Comparison of ENCODE assay signal across 9 cellular contexts in the genomic region with DNA sequence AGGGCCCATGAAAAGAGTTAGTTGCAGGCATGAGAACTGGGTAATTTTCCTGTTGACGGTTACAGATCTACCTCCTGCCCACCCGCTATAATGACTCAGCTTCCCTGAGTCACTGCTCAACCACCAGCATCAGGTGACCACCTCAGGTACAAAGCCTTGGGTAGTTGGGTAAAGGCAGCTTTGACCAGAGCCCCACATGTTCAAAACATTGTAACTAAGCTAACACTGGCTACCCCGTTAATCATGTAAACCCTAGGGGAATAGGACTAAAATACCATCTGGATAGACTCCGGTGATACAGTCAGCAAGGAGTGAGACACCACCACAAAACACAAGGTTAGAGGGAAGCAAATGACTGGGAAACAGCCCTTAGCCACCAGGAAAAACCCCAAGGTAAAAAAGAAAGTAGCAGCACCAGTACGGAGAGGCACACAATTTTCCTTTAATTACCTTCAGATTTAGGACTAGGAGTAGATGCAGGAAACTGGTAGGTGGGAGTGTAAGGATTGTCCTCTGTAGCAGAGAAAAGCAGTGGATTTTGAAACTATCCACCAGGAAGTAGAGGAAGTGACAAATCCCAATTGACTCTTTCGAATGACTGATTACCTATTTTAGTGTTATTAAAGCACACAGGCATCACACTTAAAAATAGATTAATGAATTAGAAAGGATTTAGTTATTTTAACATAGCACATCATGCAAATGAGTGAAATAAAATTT.
DNase-seq lines count a peak whose midpoint lies in the region; ATAC-seq, FAIRE-seq and TF ChIP-seq lines count a peak whose summit lies in the region.
"Had no signal": no experiment of that assay in that cellular context is flagged by ENCODE, and none has a peak within 500 bp of the region (broad histone marks: within the 10 kb centered on the region; RNA-seq: fewer than 3 reads in every experiment).

No MANE protein-coding gene starts in this region.

- H3K9ac ChIP-seq in GM12878 (ENCODE audit: control insufficient read depth, insufficient read depth, low read length) = peak overlapping the region; percentile 11; the same call in 1 of the 2 replicates

- H3K27me3 ChIP-seq in GM12878 (replicated peaks in 1 of 2; ENCODE audit: control insufficient read depth in 2 of 2, insufficient read depth in 2 of 2, low read length in 1 of 2) (no peaks in the 10 kb centered on the region), tibial nerve (no peaks in the 10 kb centered on the region)

- 3% methylated on average over 6 of the region's 6 CpGs for WGBS in GM12878 (ENCODE audit: insufficient coverage, insufficient replicate concordance, low lambda C conversion rate, missing lambda C conversion rate)
- WGBS in tibial nerve, 2 donors = 74 to 79% methylated on average over 6 of the region's 6 CpGs

- CTCF ChIA-PET in GM12878 (lab: Yijun Ruan, JAX) = interaction anchor here (1.4 to 6.8 kb wide), 4 partner anchors 9 to 52 kb away, joined by 3 to 74 read pairs (median 12); no protein-coding TSS in a partner anchor

- POLR2A ChIA-PET in GM12878 (lab: Charles Lee) = interaction anchor here (0.8 to 1.0 kb wide), 2 partner anchors 30 to 47 kb away, joined by 4 read pairs; no protein-coding TSS in a partner anchor

- H3K4me1 ChIP-seq in GM12878 (ENCODE audit: control insufficient read depth, insufficient read depth, low read length) (peaks cover 50% of the 10 kb centered on the region), tibial nerve (peaks cover 0 to 75% (median 23%) of the 10 kb centered on the region in 4 donors)

- RAD21 ChIA-PET in GM12878 (lab: Charles Lee; ENCODE audit: unreplicated experiment) = interaction anchor here (0.8 to 2.4 kb wide), 2 partner anchors 10 to 19 kb away, joined by 4 to 6 read pairs; no protein-coding TSS in a partner anchor

- SMC1A ChIA-PET in GM12878 (lab: Charles Lee; ENCODE audit: uncharacterized antibody, unreplicated experiment) = interaction anchor here (1.2 to 13.6 kb wide), 4 partner anchors 8 to 19 kb away, joined by 3 to 153 read pairs (median 6); no protein-coding TSS in a partner anchor

- no peak for FAIRE-seq in GM12878 (lab: Jason Lieb, UNC)

- H3K4me2 ChIP-seq in GM12878 (ENCODE audit: control insufficient read depth, insufficient read depth) = peak overlapping the region; percentile 79

- H3K4me3 ChIP-seq in GM12878 (no peak overlapping the region), tibial nerve (no peak overlapping the region)

- no peaks in the 10 kb centered on the region for H3K36me3 Mint-ChIP-seq in activated naive CD4-positive, alpha-beta T cell treated with anti-CD3 and anti-CD28 coated beads, Interleukin-2, amount 50 U/mL, for 72 hours

- BruUV-seq in GM12878 (replicated peaks; lab: Mats Ljungman, UMichigan) = no TSS peak

- TF ChIP-seq POLR2A in GM12878 (IDR thresholded peaks at IDR 0.05; ENCODE audit: low read depth, low read length) (no peak), tibial nerve (IDR thresholded peaks at IDR 0.05) (no peak)

- no peaks in the 10 kb centered on the region for H3K79me2 ChIP-seq in GM12878 (ENCODE audit: control insufficient read depth, insufficient read depth, low read length)

- H3K9me3 ChIP-seq in GM12878 (replicated peaks; ENCODE audit: control insufficient read depth, insufficient read depth, low read length) (no peaks in the 10 kb centered on the region), tibial nerve (no peaks in the 10 kb centered on the region)

- H3K27ac ChIP-seq in GM12878 (ENCODE audit: control insufficient read depth, insufficient read depth) = peak overlapping the region; percentile 72
- peak overlapping the region; percentile 55 for H3K27ac ChIP-seq in temporal lobe (ENCODE audit: low read depth, low read length)
- H3K27ac ChIP-seq in tibial nerve = peak overlapping the region in 2 of 4 donors; percentile 81 to 82

- peak overlapping the region; percentile 48 to 83 for H3K27ac Mint-ChIP-seq in activated naive CD4-positive, alpha-beta T cell treated with anti-CD3 and anti-CD28 coated beads, Interleukin-2, amount 50 U/mL, for 72 hours
- H3K27ac Mint-ChIP-seq: CD4-positive, alpha-beta T cell had no signal

- H3K36me3 ChIP-seq in GM12878 (ENCODE audit: control insufficient read depth in 2 of 2, insufficient read depth in 2 of 2, low read length in 1 of 2) (no peaks in the 10 kb centered on the region), tibial nerve (peaks cover 0 to 68% (median 0%) of the 10 kb centered on the region in 3 donors)

- peak; percentile 88 to 91 for ATAC-seq in activated naive CD4-positive, alpha-beta T cell treated with anti-CD3 and anti-CD28 coated beads, Interleukin-2, amount 50 U/mL, for 72 hours
- ATAC-seq in HG03196 (IDR thresholded peaks at IDR 0.05; ENCODE audit: unreplicated experiment) (peak; percentile 69), GM12878 (peak; percentile 74)

- TF ChIP-seq RAD21 in GM12878 (IDR thresholded peaks at IDR 0.05; ENCODE audit: insufficient read depth, low read depth, low read length) = no peak

- H3K9me3 Mint-ChIP-seq in activated naive CD4-positive, alpha-beta T cell treated with anti-CD3 and anti-CD28 coated beads, Interleukin-2, amount 50 U/mL, for 72 hours = no peaks in the 10 kb centered on the region
- H3K9me3 Mint-ChIP-seq: CD4-positive, alpha-beta T cell had no signal

- TF ChIP-seq EP300 in GM12878 (IDR thresholded peaks at IDR 0.05; ENCODE audit: borderline replicate concordance in 1 of 2, control insufficient read depth in 1 of 2, low read depth in 2 of 2, low read length in 2 of 2) = peak; percentile 29 to 77; a peak in 1 of 4 replicates
- TF ChIP-seq EP300 in tibial nerve (IDR thresholded peaks at IDR 0.05) = no peak

- DNase-seq in activated naive CD4-positive, alpha-beta T cell treated with anti-CD3 and anti-CD28 coated beads, Interleukin-2, amount 50 U/mL, for 72 hours (ENCODE audit: low spot score in 2 of 2) = peak in 1 of 2 donors; percentile 29
- DNase-seq in activated naive CD4-positive, alpha-beta T cell treated with Interleukin-2 at 50 U/mL for 16 hours = no peak
- DNase-seq in GM12878 (ENCODE audit: low read depth, low spot score) (peak; percentile 55), NCI-H1436 treated with DMSO at 0.1 percent for 48 hours (lab: John Stamatoyannopoulos, UW) (no peak), cerebellar cortex (ENCODE audit: low spot score) (no peak), tibial nerve (ENCODE audit: low spot score in 2 of 2) (no peak)
- DNase-seq: CD4-positive, alpha-beta T cell had no signal

- TF ChIP-seq CTCF in GM12878 (IDR thresholded peaks at IDR 0.05 in 2 of 3, conservative IDR thresholded peaks at IDR 0.05 in 1 of 3; ENCODE audit: control insufficient read depth in 2 of 3, extremely low read depth in 1 of 3, insufficient read depth in 1 of 3, low read depth in 3 of 3, low read length in 3 of 3) = no peak
- TF ChIP-seq CTCF in tibial nerve (IDR thresholded peaks at IDR 0.05) = no peak

- H4K20me1 ChIP-seq in GM12878 (ENCODE audit: control insufficient read depth, insufficient read depth) = no peaks in the 10 kb centered on the region

- in situ Hi-C loops in GM12878 (cut with MboI) = no loop called here

- intact Hi-C loops in GM12878 (cut with micrococcal nuclease; ENCODE audit: unreplicated experiment) = no loop called here

- H2AFZ ChIP-seq in GM12878 (ENCODE audit: control insufficient read depth, low read depth, low read length) = peak overlapping the region; percentile 61

TF ChIP-seq in GM12878, 131 proteins besides CTCF, POLR2A, EP300 and RAD21 (continues in another document):
- TF ChIP-seq RUNX3 (IDR thresholded peaks at IDR 0.05; ENCODE audit: low read length) = peak; percentile 86
- peak; percentile 80 for TF ChIP-seq NFIC (IDR thresholded peaks at IDR 0.05; ENCODE audit: low read depth, low read length)
- TF ChIP-seq HDAC2 (IDR thresholded peaks at IDR 0.05) = no peak
- peak; percentile 50; the same call in 1 of the 2 replicates for TF ChIP-seq PML (IDR thresholded peaks at IDR 0.05; ENCODE audit: low read length)
- TF ChIP-seq SRF (IDR thresholded peaks at IDR 0.05; ENCODE audit: low read depth in 2 of 2, low read length in 2 of 2) = 0 out of 4 replicates have a peak, but pooled peaks of 1 of the 2 experiments have one; percentile 31
- TF ChIP-seq JUNB (IDR thresholded peaks at IDR 0.05) = peak; percentile 77
- TF ChIP-seq BACH1 (IDR thresholded peaks at IDR 0.05; ENCODE audit: borderline replicate concordance) = peak; percentile 95
- TF ChIP-seq RELB (IDR thresholded peaks at IDR 0.05; ENCODE audit: low read depth) = peak; percentile 49; the same call in 1 of the 2 replicates
- TF ChIP-seq ATF2 (IDR thresholded peaks at IDR 0.05; ENCODE audit: low read length) = peak; percentile 59; the same call in 1 of the 2 replicates
- TF ChIP-seq USF1 (IDR thresholded peaks at IDR 0.05; ENCODE audit: borderline replicate concordance, extremely low read length, insufficient read depth, low read depth, low read length) = peak; percentile 43
